13 cellular contexts compared by ENCODE assay signal in the genomic region with DNA sequence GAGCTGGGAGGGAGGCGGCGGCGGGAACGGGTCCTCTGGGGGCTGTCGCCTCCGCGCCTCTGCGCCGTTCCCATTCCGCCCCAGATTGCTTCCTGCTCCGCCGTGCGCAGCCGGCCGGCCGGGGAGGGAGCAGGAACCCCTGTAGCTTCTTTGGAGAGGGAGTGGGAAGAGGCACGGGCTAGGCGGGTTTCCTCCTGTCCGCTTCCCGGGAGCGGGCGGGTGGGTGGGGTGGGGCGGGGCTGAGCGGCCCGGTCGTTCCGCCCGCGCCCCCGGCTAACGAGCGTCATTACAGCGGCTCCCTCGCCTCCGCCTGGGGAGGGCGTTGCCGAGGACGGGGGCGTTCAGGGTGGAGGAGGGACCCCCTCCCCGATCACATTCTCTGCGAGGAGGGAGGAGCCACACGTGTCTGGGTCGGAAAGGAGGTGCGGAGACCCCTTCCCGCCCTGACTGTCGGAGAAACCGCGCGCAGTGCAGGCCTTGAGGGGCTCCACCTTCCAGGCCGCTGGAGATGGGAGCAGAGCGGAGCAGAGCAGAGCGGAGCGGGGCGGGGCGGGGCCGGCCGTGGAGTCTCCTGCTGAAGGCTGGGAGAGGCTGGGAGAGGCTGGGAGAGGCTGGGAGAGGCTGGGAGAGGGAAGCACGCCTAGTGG. TPM values are rescaled to one million over a fixed set of nuclear protein-coding genes. Genes with fewer than 3 reads are reported as not detected.
A peak's percentile ranks its signal among the peaks of the same experiment; 100 is the strongest.
DNase-seq lines count a peak whose midpoint lies in the region; ATAC-seq and TF ChIP-seq lines count a peak whose summit lies in the region.
"Had no signal": no experiment of that assay in that cellular context is flagged by ENCODE, and none has a peak within 500 bp of the region (broad histone marks: within the 10 kb centered on the region; RNA-seq: fewer than 3 reads in every experiment).

No MANE protein-coding gene starts in this region.

- H3K4me1 ChIP-seq in right atrium auricular region: peaks cover 0 to 9% of the 10 kb centered on the region in 2 donors
- H3K4me1 ChIP-seq: parathyroid adenoma had no signal

- in situ Hi-C loops in astrocyte of the cerebellum (cut with HindIII; ENCODE audit: low sequenced_read_pairs): no loop called here

- peaks cover 45% of the 10 kb centered on the region for H3K36me3 ChIP-seq in right atrium auricular region

- no peak for ATAC-seq in GM21515 (IDR thresholded peaks at IDR 0.05; ENCODE audit: unreplicated experiment)
- no peak for ATAC-seq in GM21529 (IDR thresholded peaks at IDR 0.05; ENCODE audit: unreplicated experiment)
- no peak for ATAC-seq in GM21390 (IDR thresholded peaks at IDR 0.05; ENCODE audit: unreplicated experiment)

- peak overlapping the region; percentile 66 for H3K4me3 Mint-ChIP-seq in progenitor cell of endocrine pancreas (ENCODE audit: low read depth)
- H3K4me3 Mint-ChIP-seq: CD4-positive, CD25-positive, alpha-beta regulatory T cell had no signal

- no peaks in the 10 kb centered on the region for H3K9me3 ChIP-seq in right atrium auricular region

- peak overlapping the region; percentile 6 for H3K27ac Mint-ChIP-seq in progenitor cell of endocrine pancreas

- peaks cover 7% of the 10 kb centered on the region for H3K4me1 Mint-ChIP-seq in progenitor cell of endocrine pancreas (ENCODE audit: low read depth)

- H3K27ac ChIP-seq in right atrium auricular region: no peak overlapping the region
- H3K27ac ChIP-seq: parathyroid adenoma had no signal

- no peak for DNase-seq in AG09309 (ENCODE audit: low read depth)
- DNase-seq in astrocyte of the cerebellum (ENCODE audit: low read depth): no peak
- DNase-seq in right atrium auricular region (ENCODE audit: low spot score): no peak
- DNase-seq in progenitor cell of endocrine pancreas (ENCODE audit: low spot score, unreplicated experiment): no peak
- no peak for DNase-seq in UCSD-AML1 (lab: John Stamatoyannopoulos, UW; ENCODE audit: unreplicated experiment)
- DNase-seq: activated gamma-delta T cell treated with Interleukin-2 at 50 U/mL for 16 hours; CD4-positive, CD25-positive, alpha-beta regulatory T cell; HCEC 1CT; NCI-H446 treated with DMSO at 0.1 percent for 48 hours had no signal

- H3K9me3 Mint-ChIP-seq in progenitor cell of endocrine pancreas (ENCODE audit: low read depth): no peaks in the 10 kb centered on the region
- H3K9me3 Mint-ChIP-seq: CD4-positive, CD25-positive, alpha-beta regulatory T cell had no signal

- H3K4me3 ChIP-seq in AG09309 (ENCODE audit: control insufficient read depth, low read depth, low read length): peak overlapping the region; percentile 16
- H3K4me3 ChIP-seq in astrocyte of the cerebellum (ENCODE audit: low read depth, low read length): peak overlapping the region; percentile 24
- peak overlapping the region; percentile 34 to 60 for H3K4me3 ChIP-seq in right atrium auricular region

- peaks cover 3% of the 10 kb centered on the region for H3K27me3 Mint-ChIP-seq in progenitor cell of endocrine pancreas

- H3K36me3 Mint-ChIP-seq in progenitor cell of endocrine pancreas (ENCODE audit: insufficient read depth): peaks cover 22% of the 10 kb centered on the region

- TF ChIP-seq CTCF in AG09309 (IDR thresholded peaks at IDR 0.05; ENCODE audit: control insufficient read depth, insufficient read depth, low read depth, low read length, missing control alignments) (no peak), astrocyte of the cerebellum (IDR thresholded peaks at IDR 0.05; ENCODE audit: low read depth, low read length, missing control alignments) (no peak), right atrium auricular region (IDR thresholded peaks at IDR 0.05) (no peak), progenitor cell of endocrine pancreas (IDR thresholded peaks at IDR 0.05; ENCODE audit: unreplicated experiment) (no peak)

- no peaks in the 10 kb centered on the region for H3K27me3 ChIP-seq in right atrium auricular region

RNA-seq across cellular contexts. Expression of a gene that starts 39.7 kb away (rescaled TPM):
- total RNA-seq in right atrium auricular region (10 to 100 TPM; 29.8 to 42.1 TPM), progenitor cell of endocrine pancreas (112 and 114 TPM in 2 replicates)

RNA-seq across cellular contexts. Expression of a gene that starts 41.5 kb away (rescaled TPM):
- total RNA-seq in right atrium auricular region: not detected
- total RNA-seq in progenitor cell of endocrine pancreas: 2.0 and 2.1 TPM in 2 replicates
- total RNA-seq: CD4-positive, CD25-positive, alpha-beta regulatory T cell had no signal

RNA-seq across cellular contexts. Expression of a gene that starts 42.7 kb away (rescaled TPM):
- total RNA-seq in right atrium auricular region (10 to 100 TPM; 28.0 to 53.6 TPM), progenitor cell of endocrine pancreas (40.4 and 48.6 TPM in 2 replicates)

RNA-seq across cellular contexts. Expression of a gene that starts 45.3 kb away (rescaled TPM):
- total RNA-seq in right atrium auricular region (10 to 100 TPM; 85.9 to 96.4 TPM), progenitor cell of endocrine pancreas (75.0 and 81.9 TPM in 2 replicates)
